8 cellular contexts compared by ENCODE assay signal in genomic region chr1:245156041-245156735, GRCh38.
DNase-seq lines count a peak whose midpoint lies in the region; ATAC-seq and TF ChIP-seq lines count a peak whose summit lies in the region.

No MANE protein-coding gene starts in this region.

- DNase-seq in AG10803 (ENCODE audit: low read depth) (peak; percentile 75), NCI-H226 (peak; percentile 83), choroid plexus epithelial cell (ENCODE audit: low read depth) (peak; percentile 83), left kidney (ENCODE audit: low read depth, low spot score) (peak; percentile 95)
- DNase-seq in activated CD4-positive, alpha-beta T cell treated with anti-CD3 and anti-CD28 coated beads for 4 hours, result peak; percentile 65 to 66
- DNase-seq in stimulated activated CD4-positive, alpha-beta T cell treated with anti-CD3 and anti-CD28 coated beads, Interleukin-1b, Interleukin-23, amount 100 ng/mL, for 4 hours (ENCODE audit: low read depth in 2 of 2), result peak; percentile 51 to 75

- H3K4me3 ChIP-seq in AG10803 (ENCODE audit: low read length), result peak overlapping the region; percentile 81
- H3K4me3 ChIP-seq in choroid plexus epithelial cell (ENCODE audit: low read depth, low read length), result peak overlapping the region; percentile 91

- TF ChIP-seq CTCF in AG10803 (conservative IDR thresholded peaks at IDR 0.05; ENCODE audit: low read length) (peak; percentile 64), choroid plexus epithelial cell (conservative IDR thresholded peaks at IDR 0.05; ENCODE audit: low read depth, low read length) (peak; percentile 68)

- peak; percentile 88 for ATAC-seq in GM19035 (IDR thresholded peaks at IDR 0.05; ENCODE audit: unreplicated experiment)
- peak; percentile 94 for ATAC-seq in HG03280 (IDR thresholded peaks at IDR 0.05; ENCODE audit: unreplicated experiment)

Comparison
In these comparisons a context has a peak if more than half of its experiments do, and no peak if none do; other contexts are left out.
1. Peak in every context shown above with its lines: DNase-seq, ATAC-seq and H3K4me3 ChIP-seq.